Comparison of ENCODE assay signal across 30 cellular contexts in genomic region chr22:49881856-49882255, GRCh38. TPM values are rescaled to one million over a fixed set of nuclear protein-coding genes. Genes with fewer than 3 reads are reported as not detected.
A peak's percentile ranks its signal among the peaks of the same experiment; 100 is the strongest.
DNase-seq lines count a peak whose midpoint lies in the region; ATAC-seq and TF ChIP-seq lines count a peak whose summit lies in the region.
"Had no signal": no experiment of that assay in that cellular context is flagged by ENCODE, and none has a peak within 500 bp of the region (broad histone marks: within the 10 kb centered on the region; RNA-seq: fewer than 3 reads in every experiment).

No MANE protein-coding gene starts in this region.

- no peak for ATAC-seq in CD4-positive, alpha-beta T cell (ENCODE audit: poor library complexity)
- peak; percentile 49 for ATAC-seq in GM21723 (IDR thresholded peaks at IDR 0.05; ENCODE audit: unreplicated experiment)
- no peak for ATAC-seq in central memory CD8-positive, alpha-beta T cell (replicated peaks; ENCODE audit: extremely low read depth, poor library complexity, severe bottlenecking)
- ATAC-seq: activated CD8-positive, alpha-beta T cell treated with anti-CD3 and anti-CD28 coated beads for 36 hours; esophagus mucosa; K562; pancreas had no signal

- H3K4me3 Mint-ChIP-seq in CD4-positive, alpha-beta T cell: no peak overlapping the region
- H3K4me3 Mint-ChIP-seq in central memory CD8-positive, alpha-beta T cell: no peak overlapping the region
- H3K4me3 Mint-ChIP-seq in type B pancreatic cell: no peak overlapping the region
- H3K4me3 Mint-ChIP-seq: activated CD8-positive, alpha-beta T cell treated with anti-CD3 and anti-CD28 coated beads for 36 hours; neural progenitor cell; stimulated activated naive CD8-positive, alpha-beta T cell treated with anti-CD3 and anti-CD28 coated beads, Interleukin-15, Interleukin-2, amounts not matched to agents 100 ng/mL and 50 ng/mL, for 24 hours had no signal

- POLR2A ChIA-PET in CD4-positive, alpha-beta T cell (lab: Charles Lee): interaction anchor here (0.7 kb wide), 1 partner anchor 9 kb away, joined by 3 read pairs; no protein-coding TSS in a partner anchor

- intact Hi-C loops in CD4-positive, alpha-beta T cell (cut with DNase I, micrococcal nuclease): loop anchor here in 1 of 2 experiments (5.0 kb wide), 1 partner anchor 55 kb away; the partner anchor contains the start of gene BRD1

- CTCF ChIA-PET in CD4-positive, alpha-beta T cell (lab: Charles Lee): no interaction called here

- no peaks in the 10 kb centered on the region for H3K9me3 ChIP-seq in CD4-positive, alpha-beta T cell (ENCODE audit: control insufficient read depth, low read length)
- H3K9me3 ChIP-seq: BE2C, pancreas had no signal

- H3K27me3 ChIP-seq in CD4-positive, alpha-beta T cell (ENCODE audit: control insufficient read depth, insufficient read depth, low read length): no peaks in the 10 kb centered on the region
- H3K27me3 ChIP-seq: BE2C, heart right ventricle, MG63, neural progenitor cell, pancreas, uterus had no signal

- peaks cover 43% of the 10 kb centered on the region for H3K36me3 Mint-ChIP-seq in CD4-positive, alpha-beta T cell (ENCODE audit: low read depth)
- H3K36me3 Mint-ChIP-seq in central memory CD8-positive, alpha-beta T cell (ENCODE audit: insufficient read depth): peaks cover 20% of the 10 kb centered on the region
- H3K36me3 Mint-ChIP-seq in type B pancreatic cell: peaks cover 57% of the 10 kb centered on the region

- no peak for TF ChIP-seq CTCF in CD4-positive, alpha-beta T cell (IDR thresholded peaks at IDR 0.05)
- TF ChIP-seq CTCF in GM10266 (IDR thresholded peaks at IDR 0.05; ENCODE audit: control insufficient read depth, insufficient read depth, low read depth, missing control alignments): no peak
- no peak for TF ChIP-seq CTCF in type B pancreatic cell (conservative IDR thresholded peaks at IDR 0.05)

- peaks cover 44% of the 10 kb centered on the region for H3K4me1 Mint-ChIP-seq in CD4-positive, alpha-beta T cell (ENCODE audit: low read depth)
- H3K4me1 Mint-ChIP-seq in central memory CD8-positive, alpha-beta T cell: peaks cover 46% of the 10 kb centered on the region
- no peaks in the 10 kb centered on the region for H3K4me1 Mint-ChIP-seq in type B pancreatic cell (ENCODE audit: unreplicated experiment)
- H3K4me1 Mint-ChIP-seq: neural progenitor cell had no signal

- in situ Hi-C loops in KBM-7 (cut with MboI; ENCODE audit: low pct_unique_long_range_greater_than_20kb, low sequenced_read_pairs): loop anchor here (25.0 kb wide), 1 partner anchor 95 kb away; no protein-coding TSS in a partner anchor

- H3K27ac Mint-ChIP-seq in CD4-positive, alpha-beta T cell: peak overlapping the region; percentile 51
- H3K27ac Mint-ChIP-seq in central memory CD8-positive, alpha-beta T cell (ENCODE audit: low read depth): peak overlapping the region; percentile 22
- H3K27ac Mint-ChIP-seq in type B pancreatic cell: no peak overlapping the region
- H3K27ac Mint-ChIP-seq: activated CD8-positive, alpha-beta T cell treated with anti-CD3 and anti-CD28 coated beads for 36 hours; neural progenitor cell; stimulated activated naive CD8-positive, alpha-beta T cell treated with anti-CD3 and anti-CD28 coated beads, Interleukin-15, Interleukin-2, amounts not matched to agents 100 ng/mL and 50 ng/mL, for 24 hours had no signal

- no peaks in the 10 kb centered on the region for H3K27me3 Mint-ChIP-seq in CD4-positive, alpha-beta T cell
- no peaks in the 10 kb centered on the region for H3K27me3 Mint-ChIP-seq in central memory CD8-positive, alpha-beta T cell
- H3K27me3 Mint-ChIP-seq in type B pancreatic cell: no peaks in the 10 kb centered on the region
- H3K27me3 Mint-ChIP-seq: activated CD8-positive, alpha-beta T cell treated with anti-CD3 and anti-CD28 coated beads for 36 hours; stimulated activated naive CD8-positive, alpha-beta T cell treated with anti-CD3 and anti-CD28 coated beads, Interleukin-15, Interleukin-2, amounts not matched to agents 100 ng/mL and 50 ng/mL, for 24 hours had no signal

- no peaks in the 10 kb centered on the region for H3K9me3 Mint-ChIP-seq in CD4-positive, alpha-beta T cell
- H3K9me3 Mint-ChIP-seq in central memory CD8-positive, alpha-beta T cell: no peaks in the 10 kb centered on the region
- H3K9me3 Mint-ChIP-seq in type B pancreatic cell: peaks cover 11% of the 10 kb centered on the region
- H3K9me3 Mint-ChIP-seq: stimulated activated naive CD8-positive, alpha-beta T cell treated with anti-CD3 and anti-CD28 coated beads, Interleukin-15, Interleukin-2, amounts not matched to agents 100 ng/mL and 50 ng/mL, for 24 hours had no signal

- no peak for DNase-seq in CD4-positive, alpha-beta T cell
- DNase-seq in GM10266 (ENCODE audit: extremely low spot score) (peak; percentile 42), KBM-7 (no peak), type B pancreatic cell (ENCODE audit: extremely low spot score, unreplicated experiment) (no peak)
- DNase-seq in central memory CD8-positive, alpha-beta T cell (ENCODE audit: low spot score in 2 of 2): no peak
- no peak for DNase-seq in activated T-cell treated with anti-CD3 and anti-CD28 coated beads, Interleukin-2, amount 50 U/mL, for 48 hours
- DNase-seq: activated CD4-positive, CD25-positive, alpha-beta regulatory T cell treated with anti-CD3 and anti-CD28 coated beads, Interleukin-2, amount 50 U/mL, for 72 hours; activated CD8-positive, alpha-beta T cell treated with anti-CD3 and anti-CD28 coated beads for 36 hours; activated gamma-delta T cell treated with Interleukin-2 at 50 U/mL for 16 hours; central memory CD4-positive, alpha-beta T cell; COR-L47; foreskin fibroblast; H7; heart right ventricle; kidney; left ventricle myocardium superior; mesendoderm; MG63; NCI-H1105 treated with DMSO at 0.1 percent for 48 hours; NCI-H187 treated with DMSO at 0.1 percent for 48 hours; NCI-H524; pancreas; uterus had no signal

- H3K27ac ChIP-seq in CD4-positive, alpha-beta T cell (ENCODE audit: low read depth, low read length): no peak overlapping the region
- H3K27ac ChIP-seq: heart right ventricle, neural progenitor cell, pancreas, SK-N-MC, uterus had no signal

RNA-seq across cellular contexts. Expression of gene ZBED4, which starts 28.2 kb away (rescaled TPM):
- 10 to 100 TPM; 14.8 to 15.0 TPM for total RNA-seq in CD4-positive, alpha-beta T cell
- total RNA-seq in type B pancreatic cell (ENCODE audit: low replicate concordance): 25.5 and 29.1 TPM in 2 replicates

RNA-seq across cellular contexts. Expression of gene ALG12, which starts 36.4 kb away (rescaled TPM):
- total RNA-seq in CD4-positive, alpha-beta T cell: 10 to 100 TPM; 13.5 to 14.6 TPM
- 30.0 and 37.6 TPM in 2 replicates for total RNA-seq in type B pancreatic cell (ENCODE audit: low replicate concordance)

RNA-seq across cellular contexts. Expression of gene CRELD2, which starts 36.6 kb away (rescaled TPM):
- total RNA-seq in CD4-positive, alpha-beta T cell: 10 to 100 TPM; 21.2 to 23.3 TPM
- 45.2 and 55.8 TPM in 2 replicates for total RNA-seq in type B pancreatic cell (ENCODE audit: low replicate concordance)

RNA-seq across cellular contexts. Expression of gene BRD1, which starts 54.2 kb away (rescaled TPM):
- 100 to 1,000 TPM; 129 to 130 TPM for total RNA-seq in CD4-positive, alpha-beta T cell
- total RNA-seq in type B pancreatic cell (ENCODE audit: low replicate concordance): 51.1 and 53.0 TPM in 2 replicates
